ENCODE assay signal across 14 cellular contexts in the genomic region with DNA sequence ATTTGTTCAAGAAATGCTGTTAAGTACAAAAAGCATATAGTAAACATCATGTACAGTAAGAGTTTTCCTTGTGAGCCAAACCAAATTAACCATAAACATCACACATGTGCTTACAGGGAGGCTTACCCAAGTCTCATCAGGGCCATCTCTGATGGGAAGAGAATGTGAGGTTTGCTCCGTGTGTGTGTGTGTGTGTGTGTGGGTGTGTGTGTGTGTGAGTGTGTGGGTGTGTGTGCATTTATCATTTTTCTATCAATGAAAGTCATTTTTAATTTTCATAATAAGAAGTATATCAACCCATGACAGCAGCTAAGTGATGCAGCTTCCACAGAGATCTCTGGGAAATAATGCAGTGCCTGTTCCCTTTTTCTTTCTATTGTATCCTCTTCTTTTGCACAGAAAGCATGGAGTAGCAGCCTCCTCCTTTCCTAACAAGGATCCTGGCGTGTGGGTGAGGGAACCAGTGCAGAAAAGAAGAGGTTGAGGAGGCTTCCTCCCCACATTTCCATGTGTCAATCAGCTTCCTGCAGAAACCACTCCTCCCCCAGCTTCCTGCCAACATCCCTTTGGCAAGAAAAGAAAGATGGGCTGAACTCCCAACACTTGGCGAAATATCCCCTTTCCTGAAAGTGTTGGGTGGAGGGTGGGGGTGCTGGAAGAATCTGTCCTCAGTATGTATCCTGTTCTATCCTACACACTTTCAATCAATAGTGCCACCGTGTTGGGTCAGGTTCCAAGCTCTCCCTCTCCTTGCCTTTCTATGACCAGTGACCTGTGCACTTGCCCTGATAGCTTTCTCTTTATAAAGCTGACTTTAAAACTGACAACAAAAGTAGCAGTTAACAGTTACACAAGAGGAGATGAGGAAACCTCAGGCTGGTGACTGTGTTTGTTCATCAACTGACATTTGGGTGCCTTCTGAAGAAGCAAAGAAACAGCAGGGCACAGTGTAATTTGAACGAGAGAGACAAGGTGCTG.
DNase-seq lines count a peak whose midpoint lies in the region; ATAC-seq and TF ChIP-seq lines count a peak whose summit lies in the region.
"Had no signal": no experiment of that assay in that cellular context is flagged by ENCODE, and none has a peak within 500 bp of the region (broad histone marks: within the 10 kb centered on the region; RNA-seq: fewer than 3 reads in every experiment).

No MANE protein-coding gene starts in this region.

- H3K36me3 ChIP-seq in smooth muscle cell (ENCODE audit: low read depth): no peaks in the 10 kb centered on the region

- no peaks in the 10 kb centered on the region for H4K20me1 ChIP-seq in smooth muscle cell (ENCODE audit: low read depth)

- H3K4me3 ChIP-seq in fibroblast of villous mesenchyme (ENCODE audit: low read depth, low read length) (no peak overlapping the region), smooth muscle cell (no peak overlapping the region)

- H3F3A ChIP-seq in smooth muscle cell (ENCODE audit: low read depth): no peaks in the 10 kb centered on the region

- H3K27ac ChIP-seq in smooth muscle cell (ENCODE audit: low read depth): no peak overlapping the region
- H3K27ac ChIP-seq: 22Rv1 had no signal

- no peak for TF ChIP-seq CTCF in fibroblast of villous mesenchyme (IDR thresholded peaks at IDR 0.05; ENCODE audit: insufficient read depth, low read depth, low read length)
- no peak for TF ChIP-seq CTCF in smooth muscle cell (IDR thresholded peaks at IDR 0.05; ENCODE audit: borderline replicate concordance, insufficient read depth, poor library complexity, severe bottlenecking)

- no peaks in the 10 kb centered on the region for H3K27me3 ChIP-seq in smooth muscle cell (ENCODE audit: low read depth)

- WGBS in smooth muscle cell (ENCODE audit: low lambda C conversion rate): 77% methylated on average over 5 of the region's 5 CpGs

- no peak overlapping the region for H2AFZ ChIP-seq in smooth muscle cell (ENCODE audit: low read depth)

- no peak overlapping the region for H3K4me2 ChIP-seq in smooth muscle cell

- H3K79me2 ChIP-seq in smooth muscle cell (ENCODE audit: low read depth): no peaks in the 10 kb centered on the region

- no peak overlapping the region for H3K9ac ChIP-seq in smooth muscle cell (ENCODE audit: low read depth)

- intact Hi-C loops in sciatic nerve (cut with DNase I): no loop called here

- H3K4me1 ChIP-seq in smooth muscle cell (ENCODE audit: low read depth): peaks cover 4% of the 10 kb centered on the region

- ATAC-seq in sciatic nerve: peak; percentile 68
- no peak for ATAC-seq in GM18519 (IDR thresholded peaks at IDR 0.05; ENCODE audit: low FRiP score, unreplicated experiment)

- peak; percentile 7 for DNase-seq in NCI-H1694 treated with DMSO at 0.1 percent for 48 hours (lab: John Stamatoyannopoulos, UW)
- no peak for DNase-seq in NCI-H1694 (lab: John Stamatoyannopoulos, UW)
- DNase-seq in SIG-M5 (lab: John Stamatoyannopoulos, UW): peak; percentile 92
- DNase-seq in fibroblast of villous mesenchyme (ENCODE audit: low read depth): peak; percentile 46
- DNase-seq in sciatic nerve (ENCODE audit: low spot score): no peak
- no peak for DNase-seq in smooth muscle cell (lab: John Stamatoyannopoulos, UW; ENCODE audit: unreplicated experiment)
- DNase-seq in DMS53 treated with DMSO at 0.1 percent for 48 hours (lab: John Stamatoyannopoulos, UW; ENCODE audit: unreplicated experiment): no peak
- DNase-seq: activated CD4-positive, CD25-positive, alpha-beta regulatory T cell treated with anti-CD3 and anti-CD28 coated beads, Interleukin-2, amount 50 U/mL, for 72 hours; activated effector memory CD4-positive, alpha-beta T cell treated with anti-CD3 and anti-CD28 coated beads, Interleukin-2, amount 50 U/mL, for 16 hours; GOT3; NCI-H1417; stimulated activated CD4-positive, alpha-beta T cell treated with anti-CD3 and anti-CD28 coated beads, Interleukin-4, amount 100 ng/mL, for 1 hour had no signal

- H3K9me3 ChIP-seq in smooth muscle cell (replicated peaks; ENCODE audit: low read depth): no peaks in the 10 kb centered on the region

Comparison
In these comparisons a context has a peak if more than half of its experiments do, and no peak if none do; other contexts are left out.
1. DNase-seq: peak in NCI-H1694 treated with DMSO at 0.1 percent for 48 hours (single experiment), SIG-M5 (single experiment) and fibroblast of villous mesenchyme (single experiment); none in NCI-H1694 (single experiment), sciatic nerve (single experiment), smooth muscle cell (single experiment) and DMS53 treated with DMSO at 0.1 percent for 48 hours (single experiment).